ENCODE assay signal across 11 cellular contexts in genomic region chr12:62731378-62731710, GRCh38.
DNase-seq lines count a peak whose midpoint lies in the region; ATAC-seq, FAIRE-seq and TF ChIP-seq lines count a peak whose summit lies in the region.
"Had no signal": no experiment of that assay in that cellular context is flagged by ENCODE, and none has a peak within 500 bp of the region (broad histone marks: within the 10 kb centered on the region; RNA-seq: fewer than 3 reads in every experiment).

No MANE protein-coding gene starts in this region.

- no peak overlapping the region for H2AK5ac ChIP-seq in IMR-90 (ENCODE audit: low read depth, low read length)

- H3K4me3 ChIP-seq in IMR-90 (ENCODE audit: insufficient read depth, low read depth, low read length) (peak overlapping the region; percentile 37; the same call in 1 of the 2 replicates), body of pancreas (no peak overlapping the region), thyroid gland (replicated peaks in 1 of 3) (no peak overlapping the region)

- ATAC-seq in IMR-90 (ENCODE audit: low read depth) (peak; percentile 28), body of pancreas (peak; percentile 29), left colon (peak; percentile 27), HG03571 (IDR thresholded peaks at IDR 0.05; ENCODE audit: unreplicated experiment) (no peak), GM21723 (IDR thresholded peaks at IDR 0.05; ENCODE audit: unreplicated experiment) (no peak)

- FAIRE-seq in D721Med (lab: Jason Lieb, UNC) = no peak

- DNase-seq in IMR-90 (peak; percentile 18), body of pancreas (no peak), left colon (no peak), thyroid gland (no peak), D721Med (ENCODE audit: insufficient read length, low spot score) (no peak)
- no peak for DNase-seq in activated effector memory CD4-positive, alpha-beta T cell treated with anti-CD3 and anti-CD28 coated beads, Interleukin-2, amount 50 U/mL, for 16 hours
- DNase-seq: activated CD4-positive, alpha-beta T cell treated with anti-CD3 and anti-CD28 coated beads, Interleukin-2, amount 10 ng/mL, durations not matched to agents 24 days and 14 days; DMS153; NCI-H2081 had no signal

- H2BK5ac ChIP-seq in IMR-90 (ENCODE audit: low read depth, low read length, poor library complexity, severe bottlenecking) = peak overlapping the region; percentile 80

- TF ChIP-seq RAD21 in IMR-90 (IDR thresholded peaks at IDR 0.05; ENCODE audit: low read length) = no peak

- H3K4me1 ChIP-seq in IMR-90 (ENCODE audit: control insufficient read depth, insufficient read depth, low read length) = peaks cover 16% of the 10 kb centered on the region
- no peaks in the 10 kb centered on the region for H3K4me1 ChIP-seq in body of pancreas
- H3K4me1 ChIP-seq in thyroid gland = peaks cover 17 to 49% of the 10 kb centered on the region in 2 donors

- peak overlapping the region; percentile 40; the same call in 1 of the 2 replicates for H4K5ac ChIP-seq in IMR-90 (ENCODE audit: low read depth, low read length)

- H3K9me3 ChIP-seq in IMR-90 (ENCODE audit: control insufficient read depth, insufficient read depth, low read length) (no peaks in the 10 kb centered on the region), body of pancreas (no peaks in the 10 kb centered on the region), thyroid gland (no peaks in the 10 kb centered on the region)

- H3K56ac ChIP-seq in IMR-90 (ENCODE audit: extremely low read depth, insufficient read depth, low read length) = no peak overlapping the region

- H3K14ac ChIP-seq in IMR-90 (replicated peaks; ENCODE audit: low read depth, low read length) = 0 out of 2 replicates have a peak overlapping the region, but pooled peaks have one; percentile 43

- H3K9ac ChIP-seq in IMR-90 (ENCODE audit: low read depth, low read length) = peak overlapping the region; percentile 38; the same call in 1 of the 2 replicates

- H4K20me1 ChIP-seq in IMR-90 (ENCODE audit: insufficient read depth, low read length) = no peaks in the 10 kb centered on the region

- intact Hi-C loops in IMR-90 (cut with micrococcal nuclease) (no loop called here), body of pancreas (cut with DNase I) (no loop called here), left colon (cut with DNase I, micrococcal nuclease) (no loop called here), thyroid gland (cut with DNase I) (no loop called here)

- peaks cover 7% of the 10 kb centered on the region; the same call in 1 of the 2 replicates for H3K9me1 ChIP-seq in IMR-90 (ENCODE audit: insufficient read depth, low read length)

- peak overlapping the region; percentile 81 for H2AFZ ChIP-seq in IMR-90 (replicated peaks; ENCODE audit: low read length, poor library complexity)

- CTCF ChIA-PET in IMR-90 (lab: Yijun Ruan, JAX) = no interaction called here

- H4K8ac ChIP-seq in IMR-90 (ENCODE audit: low read depth in 2 of 2, low read length in 2 of 2) = no peak overlapping the region; a peak in 1 of 4 replicates

- peak overlapping the region; percentile 74 for H3K4ac ChIP-seq in IMR-90 (ENCODE audit: low read depth, low read length)

- no peak for TF ChIP-seq POLR2A in IMR-90 (IDR thresholded peaks at IDR 0.05; ENCODE audit: low read depth, low read length)
- TF ChIP-seq POLR2A in body of pancreas (IDR thresholded peaks at IDR 0.05) = no peak
- no peak for TF ChIP-seq POLR2A in thyroid gland (IDR thresholded peaks at IDR 0.05)

- POLR2A ChIA-PET in IMR-90 (lab: Charles Lee; ENCODE audit: unreplicated experiment) = no interaction called here

- H2BK120ac ChIP-seq in IMR-90 (ENCODE audit: low read depth, low read length) = peak overlapping the region; percentile 23

- H2BK20ac ChIP-seq in IMR-90 (ENCODE audit: low read depth, low read length) = peak overlapping the region; percentile 80

- H3K27me3 ChIP-seq in IMR-90 (ENCODE audit: control insufficient read depth, insufficient read depth, low read length) = no peaks in the 10 kb centered on the region
- H3K27me3 ChIP-seq in body of pancreas = no peaks in the 10 kb centered on the region
- H3K27me3 ChIP-seq in thyroid gland = no peaks in the 10 kb centered on the region

- dilution Hi-C loops in IMR-90 (cut with HindIII; ENCODE audit: low sequenced_read_pairs, unreplicated experiment) = no loop called here

- in situ Hi-C loops in IMR-90 (cut with MboI; ENCODE audit: low sequenced_read_pairs) = no loop called here

- no TSS peak for BruUV-seq in IMR-90 (replicated peaks; lab: Mats Ljungman, UMichigan)

- H3K4me2 ChIP-seq in IMR-90 (ENCODE audit: low read depth, low read length) = peak overlapping the region; percentile 99

- H3K36me3 ChIP-seq in IMR-90 (ENCODE audit: control insufficient read depth, insufficient read depth, low read length) = no peaks in the 10 kb centered on the region
- no peaks in the 10 kb centered on the region for H3K36me3 ChIP-seq in body of pancreas (replicated peaks in 1 of 2; ENCODE audit: insufficient read depth in 1 of 2, low read depth in 2 of 2)
- no peaks in the 10 kb centered on the region for H3K36me3 ChIP-seq in thyroid gland

- 0 out of 2 replicates have a peak overlapping the region, but pooled peaks have one; percentile 77 for H3K18ac ChIP-seq in IMR-90 (ENCODE audit: low read depth, low read length)

- H3K23ac ChIP-seq in IMR-90 (ENCODE audit: low read depth, low read length) = 0 out of 2 replicates have a peak overlapping the region, but pooled peaks have one; percentile 83

- no peak overlapping the region for H4K91ac ChIP-seq in IMR-90 (ENCODE audit: insufficient read depth, low read depth, low read length)

- 20% methylated on average over 3 of the region's 5 CpGs; no CpG with 5 or more reads in 1 of the 2 experiments for WGBS in IMR-90 (ENCODE audit: extremely low coverage in 2 of 2, insufficient read length in 1 of 2), 2 experiments
- 44 to 52% methylated on average over 5 of the region's 5 CpGs for WGBS in body of pancreas, 2 donors
- WGBS in thyroid gland, 2 donors = 55 to 86% methylated on average over 5 of the region's 5 CpGs

- TF ChIP-seq CTCF in IMR-90 (conservative IDR thresholded peaks at IDR 0.05; ENCODE audit: low read depth, low read length) (no peak), body of pancreas (IDR thresholded peaks at IDR 0.05) (no peak), thyroid gland (IDR thresholded peaks at IDR 0.05) (no peak), D721Med (IDR thresholded peaks at IDR 0.05; ENCODE audit: insufficient read depth, missing control alignments) (no peak)

- peak overlapping the region; percentile 42 for H3K27ac ChIP-seq in IMR-90 (ENCODE audit: insufficient read depth, low read length)
- H3K27ac ChIP-seq in body of pancreas = peak overlapping the region in 2 of 4 donors; percentile 6 to 53
- peak overlapping the region in 2 of 3 donors; percentile 27 to 49 for H3K27ac ChIP-seq in thyroid gland

- no peaks in the 10 kb centered on the region for H3K79me1 ChIP-seq in IMR-90 (ENCODE audit: low read depth in 1 of 2, low read length in 2 of 2)

- H2AK9ac ChIP-seq in IMR-90 (replicated peaks; ENCODE audit: low read depth, low read length, poor library complexity) = no peak overlapping the region

- H2BK15ac ChIP-seq in IMR-90 (ENCODE audit: low read depth, low read length) = 0 out of 3 replicates have a peak overlapping the region, but pooled peaks have one; percentile 22

TF ChIP-seq in IMR-90, 13 proteins besides CTCF, POLR2A, EP300 and RAD21:
- TF ChIP-seq MXI1 (IDR thresholded peaks at IDR 0.05; ENCODE audit: borderline replicate concordance, low read depth, low read length) (no peak), SMC3 (IDR thresholded peaks at IDR 0.05; ENCODE audit: low read depth, low read length) (no peak), FOS (IDR thresholded peaks at IDR 0.05; ENCODE audit: low read depth, low read length) (no peak), NFE2L2 (IDR thresholded peaks at IDR 0.05; ENCODE audit: low read depth, low read length) (no peak)

Comparison
In these comparisons a context has a peak if more than half of its experiments do, and no peak if none do; other contexts are left out.
1. ATAC-seq: peak in IMR-90 (single experiment), body of pancreas (single experiment) and left colon (single experiment); none in HG03571 (single experiment) and GM21723 (single experiment).